Comparison of ENCODE assay signal across 8 cellular contexts in genomic region chr6:36340671-36341454, GRCh38. TPM values are rescaled to one million over a fixed set of nuclear protein-coding genes. Genes with fewer than 3 reads are reported as not detected.
DNase-seq lines count a peak whose midpoint lies in the region; ATAC-seq and TF ChIP-seq lines count a peak whose summit lies in the region.

No MANE protein-coding gene starts in this region.

- POLR2A ChIA-PET in MCF 10A (lab: Yijun Ruan, JAX) = interaction anchor here (0.7 to 1.2 kb wide), 3 partner anchors 16 to 33 kb away, joined by 3 to 4 read pairs (median 3); no protein-coding TSS in a partner anchor

- no peaks in the 10 kb centered on the region for H3K9me3 Mint-ChIP-seq in MCF 10A (ENCODE audit: unreplicated experiment)

- no peaks in the 10 kb centered on the region for H3K36me3 Mint-ChIP-seq in MCF 10A (ENCODE audit: insufficient read depth, unreplicated experiment)

- TF ChIP-seq CTCF in LNCAP (IDR thresholded peaks at IDR 0.05) (peak; percentile 92), VCaP (conservative IDR thresholded peaks at IDR 0.05) (peak; percentile 92), MCF 10A (IDR thresholded peaks at IDR 0.05; ENCODE audit: unreplicated experiment) (peak; percentile 77)

- H3K4me1 Mint-ChIP-seq in MCF 10A (ENCODE audit: insufficient read depth, unreplicated experiment) = no peaks in the 10 kb centered on the region

- no TSS peak for BruUV-seq in MCF 10A (replicated peaks; lab: Mats Ljungman, UMichigan)

- DNase-seq in GM03348 (ENCODE audit: low spot score) = peak; percentile 89
- peak; percentile 60 for DNase-seq in MCF 10A (ENCODE audit: unreplicated experiment)
- peak; percentile 86 for DNase-seq in iPS-NIHi11 (ENCODE audit: low spot score)
- peak; percentile 39 for DNase-seq in smooth muscle cell of the brain vasculature (ENCODE audit: low read depth, low spot score)
- no peak for DNase-seq in DMS114 treated with DMSO at 0.1 percent for 48 hours (lab: John Stamatoyannopoulos, UW; ENCODE audit: unreplicated experiment)

- no peak overlapping the region for H3K27ac Mint-ChIP-seq in MCF 10A (ENCODE audit: low read depth, unreplicated experiment)

- H3K27me3 Mint-ChIP-seq in MCF 10A (ENCODE audit: insufficient read depth, unreplicated experiment) = peaks cover 44% of the 10 kb centered on the region

- no peak for ATAC-seq in GM19351 (IDR thresholded peaks at IDR 0.05; ENCODE audit: unreplicated experiment)

- H3K27ac ChIP-seq in VCaP = no peak overlapping the region

- H3K4me3 Mint-ChIP-seq in MCF 10A (ENCODE audit: unreplicated experiment) = no peak overlapping the region

- intact Hi-C loops in MCF 10A (cut with micrococcal nuclease) = no loop called here

- CTCF ChIA-PET in MCF 10A (lab: Yijun Ruan, JAX) = interaction anchor here (0.5 to 4.0 kb wide), 22 partner anchors 10 to 284 kb away, joined by 3 to 43 read pairs (median 4); no protein-coding TSS in a partner anchor

RNA-seq across cellular contexts. Expression of gene BNIP5, which starts 4.2 kb away (rescaled TPM):
- not detected in 2 replicates for total RNA-seq in MCF 10A (2022)

RNA-seq across cellular contexts. Expression of gene ETV7, which starts 46.6 kb away (rescaled TPM):
- 0.20 and 0.47 TPM in 2 replicates for total RNA-seq in MCF 10A (2022)
